ENCODE assay signal across 12 cellular contexts in genomic region chr4:7911044-7911578, GRCh38. TPM values are rescaled to one million over a fixed set of nuclear protein-coding genes. Genes with fewer than 3 reads are reported as not detected.
DNase-seq lines count a peak whose midpoint lies in the region; ATAC-seq and TF ChIP-seq lines count a peak whose summit lies in the region.
"Had no signal": no experiment of that assay in that cellular context is flagged by ENCODE, and none has a peak within 500 bp of the region (broad histone marks: within the 10 kb centered on the region; RNA-seq: fewer than 3 reads in every experiment).

No MANE protein-coding gene starts in this region.

- H3K4me3 Mint-ChIP-seq in natural killer cell treated with Interleukin-12 subunit alpha and Interleukin-12 subunit beta and Interleukin-15 and Interleukin-18, amount 100 ng/mL, for 72 hours = no peak overlapping the region
- H3K4me3 Mint-ChIP-seq: CD8-positive, alpha-beta T cell; T-cell had no signal

- no peak for TF ChIP-seq CTCF in AG10803 (conservative IDR thresholded peaks at IDR 0.05; ENCODE audit: low read length)
- no peak for TF ChIP-seq CTCF in fibroblast of villous mesenchyme (IDR thresholded peaks at IDR 0.05; ENCODE audit: insufficient read depth, low read depth, low read length)
- no peak for TF ChIP-seq CTCF in omental fat pad (IDR thresholded peaks at IDR 0.05)

- no peaks in the 10 kb centered on the region for H3K36me3 Mint-ChIP-seq in natural killer cell treated with Interleukin-12 subunit alpha and Interleukin-12 subunit beta and Interleukin-15 and Interleukin-18, amount 100 ng/mL, for 72 hours
- H3K36me3 Mint-ChIP-seq: IgD-negative memory B cell had no signal

- DNase-seq in AG10803 (ENCODE audit: low read depth) (peak; percentile 96), fibroblast of villous mesenchyme (ENCODE audit: low read depth) (peak; percentile 93), omental fat pad (ENCODE audit: low spot score) (no peak)
- no peak for DNase-seq in natural killer cell treated with Interleukin-12 subunit alpha and Interleukin-12 subunit beta and Interleukin-15 and Interleukin-18, amount 100 ng/mL, for 72 hours (ENCODE audit: low spot score)
- DNase-seq in activated CD4-positive, alpha-beta T cell treated with anti-CD3 and anti-CD28 coated beads for 48 hours = no peak
- DNase-seq: anterior cingulate cortex; CD8-positive, alpha-beta T cell; T-cell had no signal

- no peak overlapping the region for H3K27ac Mint-ChIP-seq in natural killer cell treated with Interleukin-12 subunit alpha and Interleukin-12 subunit beta and Interleukin-15 and Interleukin-18, amount 100 ng/mL, for 72 hours
- H3K27ac Mint-ChIP-seq: CD8-positive, alpha-beta T cell; IgD-negative memory B cell; T-cell had no signal

- H3K4me1 Mint-ChIP-seq in natural killer cell treated with Interleukin-12 subunit alpha and Interleukin-12 subunit beta and Interleukin-15 and Interleukin-18, amount 100 ng/mL, for 72 hours (ENCODE audit: low read depth in 2 of 2) = peaks cover 7 to 10% of the 10 kb centered on the region in 2 donors

- peak; percentile 64 for ATAC-seq in SK-N-SH treated with all-trans-retinoic acid at 6 μM for 48 hours
- ATAC-seq in omental fat pad (ENCODE audit: low FRiP score) = peak; percentile 83
- no peak for ATAC-seq in HG03045 (IDR thresholded peaks at IDR 0.05; ENCODE audit: unreplicated experiment)
- ATAC-seq in natural killer cell treated with Interleukin-12 subunit alpha and Interleukin-12 subunit beta and Interleukin-15 and Interleukin-18, amount 100 ng/mL, for 72 hours = no peak
- ATAC-seq in GM21723 (IDR thresholded peaks at IDR 0.05; ENCODE audit: unreplicated experiment) = no peak
- ATAC-seq: CD8-positive, alpha-beta T cell; T-cell had no signal

- H3K4me3 ChIP-seq in AG10803 (ENCODE audit: low read length) (peak overlapping the region; percentile 54), fibroblast of villous mesenchyme (ENCODE audit: low read depth, low read length) (peak overlapping the region; percentile 7)

- no peaks in the 10 kb centered on the region for H3K9me3 Mint-ChIP-seq in natural killer cell treated with Interleukin-12 subunit alpha and Interleukin-12 subunit beta and Interleukin-15 and Interleukin-18, amount 100 ng/mL, for 72 hours
- H3K9me3 Mint-ChIP-seq: CD8-positive, alpha-beta T cell; T-cell had no signal

- H3K27me3 Mint-ChIP-seq in natural killer cell treated with Interleukin-12 subunit alpha and Interleukin-12 subunit beta and Interleukin-15 and Interleukin-18, amount 100 ng/mL, for 72 hours = peaks cover 0 to 14% of the 10 kb centered on the region in 2 donors

TF ChIP-seq in SK-N-SH treated with all-trans-retinoic acid at 6 μM for 48 hours, 23 proteins besides CTCF, POLR2A, EP300 and RAD21:
- TF ChIP-seq CREB5 (CRISPR knock-in tag; IDR thresholded peaks at IDR 0.05; ENCODE audit: low read depth) (peak; percentile 37; the same call in 1 of the 2 replicates), RARB (CRISPR knock-in tag; IDR thresholded peaks at IDR 0.05) (no peak), PATZ1 (CRISPR knock-in tag; IDR thresholded peaks at IDR 0.05; ENCODE audit: borderline replicate concordance) (no peak), SNAI2 (CRISPR knock-in tag; IDR thresholded peaks at IDR 0.05) (0 out of 2 replicates have a peak, but pooled peaks have one; percentile 4)

RNA-seq across cellular contexts. Expression of gene AFAP1, which starts 28.6 kb away (rescaled TPM):
- total RNA-seq in fibroblast of villous mesenchyme = 84.4 and 133 TPM in 2 replicates
- 10 to 100 TPM; 24.6 to 35.5 (median 26.9) TPM for total RNA-seq in omental fat pad
- total RNA-seq in natural killer cell treated with Interleukin-12 subunit alpha and Interleukin-12 subunit beta and Interleukin-15 and Interleukin-18, amount 100 ng/mL, for 72 hours = 1 to 10 TPM; 7.2 to 9.1 TPM

Comparison
In these comparisons a context has a peak if more than half of its experiments do, and no peak if none do; other contexts are left out.
1. DNase-seq: peak in AG10803 (single experiment) and fibroblast of villous mesenchyme (single experiment); none in omental fat pad (single experiment), natural killer cell treated with Interleukin-12 subunit alpha and Interleukin-12 subunit beta and Interleukin-15 and Interleukin-18, amount 100 ng/mL, for 72 hours (single experiment) and activated CD4-positive, alpha-beta T cell treated with anti-CD3 and anti-CD28 coated beads for 48 hours (single experiment).
2. ATAC-seq: peak in SK-N-SH treated with all-trans-retinoic acid at 6 μM for 48 hours (single experiment) and omental fat pad (single experiment); none in HG03045 (single experiment), natural killer cell treated with Interleukin-12 subunit alpha and Interleukin-12 subunit beta and Interleukin-15 and Interleukin-18, amount 100 ng/mL, for 72 hours (0 of 2) and GM21723 (single experiment).